In the genomic region with DNA sequence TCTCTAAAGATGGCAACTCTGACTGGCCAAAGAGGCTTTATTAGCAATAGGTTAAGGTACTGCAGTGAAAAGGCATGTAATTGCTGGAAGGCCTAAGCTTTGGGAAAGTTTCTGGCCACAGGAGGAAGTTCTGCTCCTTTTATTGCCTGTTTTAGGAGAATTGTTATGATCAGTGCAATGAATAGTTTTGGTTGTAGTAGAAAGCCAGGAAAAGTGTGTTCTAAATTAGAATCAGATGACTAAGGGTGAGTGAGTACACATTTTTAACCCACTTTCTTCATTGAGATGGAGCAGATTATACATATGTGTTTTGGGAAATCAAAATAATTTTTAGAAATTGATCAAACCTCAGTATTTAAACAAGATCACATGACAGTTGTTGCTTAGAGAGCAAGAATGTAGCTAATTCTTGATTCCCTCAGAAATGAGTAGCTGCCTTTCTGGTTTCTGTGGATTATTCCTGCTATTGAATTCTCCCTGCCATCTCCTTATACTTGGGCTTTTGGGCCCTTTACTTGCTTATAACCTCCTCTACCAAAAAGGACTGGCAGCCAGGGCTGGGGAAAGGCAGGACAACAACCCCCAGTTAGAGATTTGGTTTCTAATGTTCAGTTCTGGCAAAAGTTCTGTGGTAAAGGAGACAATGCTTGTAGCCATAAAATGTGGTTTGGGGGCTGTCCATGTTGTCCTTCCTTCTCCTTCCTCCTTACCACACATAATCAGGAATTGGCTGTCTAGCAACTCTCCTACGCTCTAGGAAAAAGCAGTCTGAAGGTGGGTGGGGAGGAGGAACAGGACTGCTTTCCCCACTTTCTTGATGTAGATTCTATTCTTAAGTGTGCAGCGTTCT, we compare ENCODE assay signal across 9 cellular contexts.
DNase-seq lines count a peak whose midpoint lies in the region; ATAC-seq and TF ChIP-seq lines count a peak whose summit lies in the region.
"Had no signal": no experiment of that assay in that cellular context is flagged by ENCODE, and none has a peak within 500 bp of the region (broad histone marks: within the 10 kb centered on the region; RNA-seq: fewer than 3 reads in every experiment).

No MANE protein-coding gene starts in this region.

- DNase-seq in AG09309 (ENCODE audit: low read depth) (peak; percentile 80), H4 (ENCODE audit: low spot score) (peak; percentile 30), chondrocyte (ENCODE audit: low spot score) (no peak), nephron progenitor cell (no peak), NCI-H524 (lab: John Stamatoyannopoulos, UW) (no peak), medulla oblongata (ENCODE audit: extremely low spot score) (no peak), NCI-H526 (lab: John Stamatoyannopoulos, UW) (no peak)
- DNase-seq: activated effector memory CD4-positive, alpha-beta T cell treated with anti-CD3 and anti-CD28 coated beads, Interleukin-2, amount 50 U/mL, for 16 hours had no signal

- H3K27ac Mint-ChIP-seq in chondrocyte (ENCODE audit: unreplicated experiment): peak overlapping the region; percentile 52
- H3K27ac Mint-ChIP-seq in nephron progenitor cell: peak overlapping the region; percentile 2

- ATAC-seq in GM19463 (IDR thresholded peaks at IDR 0.05; ENCODE audit: unreplicated experiment): no peak

- H3K9me3 Mint-ChIP-seq in chondrocyte (ENCODE audit: low read depth): no peaks in the 10 kb centered on the region
- H3K9me3 Mint-ChIP-seq in nephron progenitor cell: no peaks in the 10 kb centered on the region

- H3K36me3 Mint-ChIP-seq in chondrocyte (ENCODE audit: low read depth) (no peaks in the 10 kb centered on the region), nephron progenitor cell (ENCODE audit: low read depth) (no peaks in the 10 kb centered on the region)

- H3K4me1 Mint-ChIP-seq in chondrocyte (ENCODE audit: low read depth) (peaks cover 15% of the 10 kb centered on the region), nephron progenitor cell (peaks cover 4% of the 10 kb centered on the region)

- no peak overlapping the region for H3K4me3 ChIP-seq in AG09309 (ENCODE audit: control insufficient read depth, low read depth, low read length)

- no peaks in the 10 kb centered on the region for H3K27me3 Mint-ChIP-seq in chondrocyte (ENCODE audit: low read depth)
- H3K27me3 Mint-ChIP-seq in nephron progenitor cell (ENCODE audit: low read depth, poor library complexity): peaks cover 4% of the 10 kb centered on the region

- H3K4me3 Mint-ChIP-seq in chondrocyte (ENCODE audit: unreplicated experiment) (no peak overlapping the region), nephron progenitor cell (no peak overlapping the region)

- TF ChIP-seq CTCF in AG09309 (IDR thresholded peaks at IDR 0.05; ENCODE audit: control insufficient read depth, insufficient read depth, low read depth, low read length, missing control alignments) (no peak), chondrocyte (IDR thresholded peaks at IDR 0.05) (no peak), nephron progenitor cell (IDR thresholded peaks at IDR 0.05) (no peak)

Comparison
In these comparisons a context has a peak if more than half of its experiments do, and no peak if none do; other contexts are left out.
1. DNase-seq: peak in AG09309 (single experiment) and H4 (single experiment); none in chondrocyte (single experiment), nephron progenitor cell (single experiment), NCI-H524 (0 of 2), medulla oblongata (single experiment) and NCI-H526 (0 of 2).